In the genomic region with DNA sequence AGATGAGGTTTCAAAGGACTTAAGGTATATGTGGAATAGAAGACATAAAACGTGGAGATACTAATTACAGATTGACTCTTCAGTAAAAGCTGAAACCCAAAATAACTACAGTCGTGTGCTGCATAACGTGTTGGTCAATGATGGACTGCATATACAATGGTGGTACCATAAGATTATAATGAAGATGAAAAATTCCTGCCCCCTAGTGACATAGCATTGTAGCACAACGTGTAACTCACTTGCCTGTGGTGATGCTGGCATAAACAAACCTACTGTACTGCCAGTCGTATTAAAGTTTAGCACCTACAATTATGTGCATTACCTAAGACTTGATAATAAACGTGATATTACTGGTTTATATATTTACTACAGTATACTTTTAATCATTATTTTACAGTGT, we compare ENCODE assay signal across 10 cellular contexts.
DNase-seq lines count a peak whose midpoint lies in the region; ATAC-seq and TF ChIP-seq lines count a peak whose summit lies in the region.
"Had no signal": no experiment of that assay in that cellular context is flagged by ENCODE, and none has a peak within 500 bp of the region (broad histone marks: within the 10 kb centered on the region; RNA-seq: fewer than 3 reads in every experiment).

No MANE protein-coding gene starts in this region.

- CTCF ChIA-PET in activated CD4-positive, alpha-beta memory T cell treated with anti-CD3 and anti-CD28 coated beads for 36 hours (lab: Charles Lee), result no interaction called here

- POLR2A ChIA-PET in activated CD4-positive, alpha-beta memory T cell treated with anti-CD3 and anti-CD28 coated beads for 36 hours (lab: Charles Lee), result no interaction called here

- WGBS in liver, result 71% methylated on average over 6 of the region's 6 CpGs

- TF ChIP-seq CTCF in GM12865 (IDR thresholded peaks at IDR 0.05; ENCODE audit: insufficient read depth, low read depth, low read length, missing control alignments) (peak; percentile 46), liver (IDR thresholded peaks at IDR 0.05; ENCODE audit: low read depth, low read length, missing input control) (peak; percentile 6)

- no peaks in the 10 kb centered on the region for H3K27me3 ChIP-seq in liver (ENCODE audit: control insufficient read depth in 4 of 4, insufficient read depth in 4 of 4, low read length in 3 of 4)
- H3K27me3 ChIP-seq: upper lobe of left lung had no signal

- no peak overlapping the region for H3K27ac ChIP-seq in liver (ENCODE audit: low read depth in 1 of 2, low read length in 2 of 2)
- H3K27ac ChIP-seq: upper lobe of left lung had no signal

- no peak overlapping the region for H3K9ac ChIP-seq in liver (ENCODE audit: low read depth in 1 of 2, low read length in 2 of 2)

- H3K36me3 Mint-ChIP-seq in activated CD4-positive, alpha-beta memory T cell treated with anti-CD3 and anti-CD28 coated beads for 36 hours, result no peaks in the 10 kb centered on the region

- H3K36me3 ChIP-seq in liver (ENCODE audit: control insufficient read depth in 4 of 4, insufficient read depth in 3 of 4, low read depth in 1 of 4, low read length in 3 of 4), result no peaks in the 10 kb centered on the region
- H3K36me3 ChIP-seq: upper lobe of left lung had no signal

- no peaks in the 10 kb centered on the region for H3K4me1 Mint-ChIP-seq in activated CD4-positive, alpha-beta memory T cell treated with anti-CD3 and anti-CD28 coated beads for 36 hours (ENCODE audit: low read depth)

- DNase-seq in GM12865 (ENCODE audit: low read depth) (peak; percentile 31), OCI-M1 (lab: John Stamatoyannopoulos, UW) (peak; percentile 51), NCI-H1694 (lab: John Stamatoyannopoulos, UW) (no peak)
- DNase-seq in activated CD4-positive, alpha-beta memory T cell treated with anti-CD3 and anti-CD28 coated beads for 36 hours, result no peak
- DNase-seq in stimulated activated CD4-positive, alpha-beta T cell treated with anti-CD3 and anti-CD28 coated beads, Interleukin-2, amount 100 ng/mL, for 24 hours, result no peak
- DNase-seq: midbrain, upper lobe of left lung had no signal

- no peak overlapping the region for H3K4me3 ChIP-seq in GM12865 (ENCODE audit: low read depth, low read length)
- no peak overlapping the region for H3K4me3 ChIP-seq in liver (ENCODE audit: low read depth in 1 of 3, low read length in 3 of 3)
- H3K4me3 ChIP-seq: upper lobe of left lung had no signal

- H3K4me3 Mint-ChIP-seq in activated CD4-positive, alpha-beta memory T cell treated with anti-CD3 and anti-CD28 coated beads for 36 hours, result no peak overlapping the region

- no peaks in the 10 kb centered on the region for H3K9me3 ChIP-seq in liver (ENCODE audit: control insufficient read depth in 4 of 4, low read length in 3 of 4)
- H3K9me3 ChIP-seq: upper lobe of left lung had no signal

- no peak overlapping the region for H3K27ac Mint-ChIP-seq in activated CD4-positive, alpha-beta memory T cell treated with anti-CD3 and anti-CD28 coated beads for 36 hours

- intact Hi-C loops in activated CD4-positive, alpha-beta memory T cell treated with anti-CD3 and anti-CD28 coated beads for 36 hours (cut with micrococcal nuclease), result no loop called here

- TF ChIP-seq RAD21 in liver (IDR thresholded peaks at IDR 0.05), result peak in 1 of 2 donors; percentile 27

- H3K4me1 ChIP-seq in liver (ENCODE audit: control insufficient read depth in 4 of 4, insufficient read depth in 4 of 4, low read length in 3 of 4), result no peaks in the 10 kb centered on the region
- H3K4me1 ChIP-seq: upper lobe of left lung had no signal

- H3K27me3 Mint-ChIP-seq in activated CD4-positive, alpha-beta memory T cell treated with anti-CD3 and anti-CD28 coated beads for 36 hours, result no peaks in the 10 kb centered on the region

- H3K9me3 Mint-ChIP-seq in activated CD4-positive, alpha-beta memory T cell treated with anti-CD3 and anti-CD28 coated beads for 36 hours, result no peaks in the 10 kb centered on the region

- peak; percentile 40 for ATAC-seq in HG02610 (IDR thresholded peaks at IDR 0.05; ENCODE audit: unreplicated experiment)
- ATAC-seq in GM21717 (IDR thresholded peaks at IDR 0.05; ENCODE audit: unreplicated experiment), result no peak

TF ChIP-seq in liver, 16 proteins besides CTCF, POLR2A, EP300 and RAD21:
- TF ChIP-seq HNF4A (conservative IDR thresholded peaks at IDR 0.05) (no peak), FOXA2 (IDR thresholded peaks at IDR 0.05) (no peak), TAF1 (conservative IDR thresholded peaks at IDR 0.05) (no peak), GABPA (IDR thresholded peaks at IDR 0.05 in 1 of 2, conservative IDR thresholded peaks at IDR 0.05 in 1 of 2) (no peak), JUND (IDR thresholded peaks at IDR 0.05) (no peak), NR2F2 (IDR thresholded peaks at IDR 0.05) (no peak), RXRA (IDR thresholded peaks at IDR 0.05) (no peak), FOXA1 (IDR thresholded peaks at IDR 0.05) (no peak), EGR1 (IDR thresholded peaks at IDR 0.05; ENCODE audit: low read depth in 2 of 2) (no peak), HNF4G (IDR thresholded peaks at IDR 0.05) (no peak)
- TF ChIP-seq, protein P1, sequence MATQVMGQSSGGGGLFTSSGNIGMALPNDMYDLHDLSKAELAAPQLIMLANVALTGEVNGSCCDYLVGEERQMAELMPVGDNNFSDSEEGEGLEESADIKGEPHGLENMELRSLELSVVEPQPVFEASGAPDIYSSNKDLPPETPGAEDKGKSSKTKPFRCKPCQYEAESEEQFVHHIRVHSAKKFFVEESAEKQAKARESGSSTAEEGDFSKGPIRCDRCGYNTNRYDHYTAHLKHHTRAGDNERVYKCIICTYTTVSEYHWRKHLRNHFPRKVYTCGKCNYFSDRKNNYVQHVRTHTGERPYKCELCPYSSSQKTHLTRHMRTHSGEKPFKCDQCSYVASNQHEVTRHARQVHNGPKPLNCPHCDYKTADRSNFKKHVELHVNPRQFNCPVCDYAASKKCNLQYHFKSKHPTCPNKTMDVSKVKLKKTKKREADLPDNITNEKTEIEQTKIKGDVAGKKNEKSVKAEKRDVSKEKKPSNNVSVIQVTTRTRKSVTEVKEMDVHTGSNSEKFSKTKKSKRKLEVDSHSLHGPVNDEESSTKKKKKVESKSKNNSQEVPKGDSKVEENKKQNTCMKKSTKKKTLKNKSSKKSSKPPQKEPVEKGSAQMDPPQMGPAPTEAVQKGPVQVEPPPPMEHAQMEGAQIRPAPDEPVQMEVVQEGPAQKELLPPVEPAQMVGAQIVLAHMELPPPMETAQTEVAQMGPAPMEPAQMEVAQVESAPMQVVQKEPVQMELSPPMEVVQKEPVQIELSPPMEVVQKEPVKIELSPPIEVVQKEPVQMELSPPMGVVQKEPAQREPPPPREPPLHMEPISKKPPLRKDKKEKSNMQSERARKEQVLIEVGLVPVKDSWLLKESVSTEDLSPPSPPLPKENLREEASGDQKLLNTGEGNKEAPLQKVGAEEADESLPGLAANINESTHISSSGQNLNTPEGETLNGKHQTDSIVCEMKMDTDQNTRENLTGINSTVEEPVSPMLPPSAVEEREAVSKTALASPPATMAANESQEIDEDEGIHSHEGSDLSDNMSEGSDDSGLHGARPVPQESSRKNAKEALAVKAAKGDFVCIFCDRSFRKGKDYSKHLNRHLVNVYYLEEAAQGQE (IDR thresholded peaks at IDR 0.05), result no peak
- TF ChIP-seq, protein P2, sequence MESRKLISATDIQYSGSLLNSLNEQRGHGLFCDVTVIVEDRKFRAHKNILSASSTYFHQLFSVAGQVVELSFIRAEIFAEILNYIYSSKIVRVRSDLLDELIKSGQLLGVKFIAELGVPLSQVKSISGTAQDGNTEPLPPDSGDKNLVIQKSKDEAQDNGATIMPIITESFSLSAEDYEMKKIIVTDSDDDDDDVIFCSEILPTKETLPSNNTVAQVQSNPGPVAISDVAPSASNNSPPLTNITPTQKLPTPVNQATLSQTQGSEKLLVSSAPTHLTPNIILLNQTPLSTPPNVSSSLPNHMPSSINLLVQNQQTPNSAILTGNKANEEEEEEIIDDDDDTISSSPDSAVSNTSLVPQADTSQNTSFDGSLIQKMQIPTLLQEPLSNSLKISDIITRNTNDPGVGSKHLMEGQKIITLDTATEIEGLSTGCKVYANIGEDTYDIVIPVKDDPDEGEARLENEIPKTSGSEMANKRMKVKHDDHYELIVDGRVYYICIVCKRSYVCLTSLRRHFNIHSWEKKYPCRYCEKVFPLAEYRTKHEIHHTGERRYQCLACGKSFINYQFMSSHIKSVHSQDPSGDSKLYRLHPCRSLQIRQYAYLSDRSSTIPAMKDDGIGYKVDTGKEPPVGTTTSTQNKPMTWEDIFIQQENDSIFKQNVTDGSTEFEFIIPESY (IDR thresholded peaks at IDR 0.05), result no peak
- TF ChIP-seq, protein P3, sequence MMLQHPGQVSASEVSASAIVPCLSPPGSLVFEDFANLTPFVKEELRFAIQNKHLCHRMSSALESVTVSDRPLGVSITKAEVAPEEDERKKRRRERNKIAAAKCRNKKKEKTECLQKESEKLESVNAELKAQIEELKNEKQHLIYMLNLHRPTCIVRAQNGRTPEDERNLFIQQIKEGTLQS (IDR thresholded peaks at IDR 0.05), result no peak
- TF ChIP-seq, protein P4, sequence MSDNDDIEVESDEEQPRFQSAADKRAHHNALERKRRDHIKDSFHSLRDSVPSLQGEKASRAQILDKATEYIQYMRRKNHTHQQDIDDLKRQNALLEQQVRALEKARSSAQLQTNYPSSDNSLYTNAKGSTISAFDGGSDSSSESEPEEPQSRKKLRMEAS (IDR thresholded peaks at IDR 0.05), result no peak

Comparison
In these comparisons a context has a peak if more than half of its experiments do, and no peak if none do; other contexts are left out.
1. DNase-seq: peak in GM12865 (single experiment) and OCI-M1 (single experiment); none in activated CD4-positive, alpha-beta memory T cell treated with anti-CD3 and anti-CD28 coated beads for 36 hours (single experiment), NCI-H1694 (single experiment) and stimulated activated CD4-positive, alpha-beta T cell treated with anti-CD3 and anti-CD28 coated beads, Interleukin-2, amount 100 ng/mL, for 24 hours (0 of 2).